ENCODE assay signal across 8 cellular contexts in genomic region chr2:118046628-118047210, GRCh38. TPM values are rescaled to one million over a fixed set of nuclear protein-coding genes. Genes with fewer than 3 reads are reported as not detected.
DNase-seq lines count a peak whose midpoint lies in the region; ATAC-seq and TF ChIP-seq lines count a peak whose summit lies in the region.

No MANE protein-coding gene starts in this region.

- H3K4me1 ChIP-seq in KMS-11 (ENCODE audit: low read depth, poor library complexity, severe bottlenecking) (peaks cover 11% of the 10 kb centered on the region), skeletal muscle satellite cell (ENCODE audit: control insufficient read depth, insufficient read depth, low read length) (peaks cover 11% of the 10 kb centered on the region)

- POLR2A ChIA-PET in activated CD4-positive, alpha-beta memory T cell treated with anti-CD3 and anti-CD28 coated beads for 36 hours (lab: Charles Lee), result no interaction called here

- H3K27ac ChIP-seq in KMS-11 (no peak overlapping the region), SK-N-MC (no peak overlapping the region)

- H3K36me3 Mint-ChIP-seq in activated CD4-positive, alpha-beta memory T cell treated with anti-CD3 and anti-CD28 coated beads for 36 hours, result no peaks in the 10 kb centered on the region

- H3K4me3 Mint-ChIP-seq in activated CD4-positive, alpha-beta memory T cell treated with anti-CD3 and anti-CD28 coated beads for 36 hours, result no peak overlapping the region

- H3K27me3 ChIP-seq in KMS-11 (ENCODE audit: insufficient read depth, low read depth) (no peaks in the 10 kb centered on the region), skeletal muscle satellite cell (ENCODE audit: control insufficient read depth, insufficient read depth, low read length) (peaks cover 51% of the 10 kb centered on the region)

- H3K36me3 ChIP-seq in KMS-11 (ENCODE audit: insufficient read depth) (no peaks in the 10 kb centered on the region), SK-N-MC (ENCODE audit: insufficient read depth, low read length) (no peaks in the 10 kb centered on the region), skeletal muscle satellite cell (ENCODE audit: insufficient read depth, low read length) (no peaks in the 10 kb centered on the region)

- CTCF ChIA-PET in activated CD4-positive, alpha-beta memory T cell treated with anti-CD3 and anti-CD28 coated beads for 36 hours (lab: Charles Lee), result interaction anchor here (0.6 to 4.4 kb wide), 42 partner anchors 8 to 1430 kb away, joined by 3 to 46 read pairs (median 4); partner anchors contain the start of genes DDX18 and INSIG2

- peaks cover 10% of the 10 kb centered on the region for H3K4me1 Mint-ChIP-seq in activated CD4-positive, alpha-beta memory T cell treated with anti-CD3 and anti-CD28 coated beads for 36 hours (ENCODE audit: low read depth)

- ATAC-seq in GM18511 (IDR thresholded peaks at IDR 0.05; ENCODE audit: unreplicated experiment) (no peak), HG02884 (IDR thresholded peaks at IDR 0.05; ENCODE audit: unreplicated experiment) (no peak)

- H3K4me2 ChIP-seq in KMS-11 (0 out of 2 replicates have a peak overlapping the region, but pooled peaks have one; percentile 0), skeletal muscle satellite cell (ENCODE audit: low read length) (peak overlapping the region; percentile 46)

- no peaks in the 10 kb centered on the region for H3K9me3 ChIP-seq in SK-N-MC (ENCODE audit: low read depth, low read length)
- H3K9me3 ChIP-seq in skeletal muscle satellite cell (replicated peaks; ENCODE audit: low read length), result no peaks in the 10 kb centered on the region

- no peaks in the 10 kb centered on the region for H3K79me2 ChIP-seq in KMS-11 (ENCODE audit: insufficient read depth, low read depth)

- H3K9ac ChIP-seq in KMS-11, result no peak overlapping the region
- H3K9ac ChIP-seq in SK-N-MC (ENCODE audit: insufficient read length), result no peak overlapping the region
- H3K9ac ChIP-seq in skeletal muscle satellite cell (ENCODE audit: low read depth, low read length), result peak overlapping the region; percentile 3

- no peak overlapping the region for H2AFZ ChIP-seq in KMS-11 (ENCODE audit: low read depth)

- DNase-seq in GM03348 (ENCODE audit: low spot score) (peak; percentile 60), SK-N-MC (ENCODE audit: low read depth, low spot score) (peak; percentile 12), foreskin fibroblast (peak in 1 of 2 donors; percentile 58)
- DNase-seq in activated CD4-positive, alpha-beta memory T cell treated with anti-CD3 and anti-CD28 coated beads for 36 hours, result no peak

- H3K4me3 ChIP-seq in KMS-11 (IDR thresholded peaks at IDR 0.05; ENCODE audit: insufficient read depth, low read depth, low read length) (no peak overlapping the region), SK-N-MC (no peak overlapping the region), foreskin fibroblast (ENCODE audit: low read depth in 1 of 2, low read length in 2 of 2) (no peak overlapping the region), skeletal muscle satellite cell (ENCODE audit: low read length) (no peak overlapping the region)

- no peaks in the 10 kb centered on the region for H4K20me1 ChIP-seq in KMS-11 (ENCODE audit: insufficient read depth)

- H3K27ac Mint-ChIP-seq in activated CD4-positive, alpha-beta memory T cell treated with anti-CD3 and anti-CD28 coated beads for 36 hours, result no peak overlapping the region

- intact Hi-C loops in activated CD4-positive, alpha-beta memory T cell treated with anti-CD3 and anti-CD28 coated beads for 36 hours (cut with micrococcal nuclease), result loop anchor here (1.0 to 10.0 kb wide), 5 partner anchors 141 to 809 kb away; no protein-coding TSS in a partner anchor

- TF ChIP-seq CTCF in KMS-11 (conservative IDR thresholded peaks at IDR 0.05; ENCODE audit: low read depth, low read length), result peak; percentile 56
- TF ChIP-seq CTCF in foreskin fibroblast (IDR thresholded peaks at IDR 0.05; ENCODE audit: low read depth, low read length), result peak; percentile 42

- no peaks in the 10 kb centered on the region for H3K9me3 Mint-ChIP-seq in activated CD4-positive, alpha-beta memory T cell treated with anti-CD3 and anti-CD28 coated beads for 36 hours

- H3K27me3 Mint-ChIP-seq in activated CD4-positive, alpha-beta memory T cell treated with anti-CD3 and anti-CD28 coated beads for 36 hours, result peaks cover 39% of the 10 kb centered on the region

RNA-seq across cellular contexts. Expression of gene CCDC93, which starts 32.8 kb away (rescaled TPM):
- 14.4 and 17.3 TPM in 2 replicates for total RNA-seq in skeletal muscle satellite cell (2012; rRNA removed)
- 10 to 100 TPM; 24.9 to 27.3 TPM for total RNA-seq in activated CD4-positive, alpha-beta memory T cell treated with anti-CD3 and anti-CD28 coated beads for 36 hours

RNA-seq across cellular contexts. Expression of gene INSIG2, which starts 41.6 kb away (rescaled TPM):
- total RNA-seq in skeletal muscle satellite cell (2012; rRNA removed), result 6.8 and 10.5 TPM in 2 replicates
- 10 to 100 TPM; 35.0 to 40.2 TPM for total RNA-seq in activated CD4-positive, alpha-beta memory T cell treated with anti-CD3 and anti-CD28 coated beads for 36 hours
